8 cellular contexts compared by ENCODE assay signal in genomic region chr14:99792551-99793212, GRCh38. TPM values are rescaled to one million over a fixed set of nuclear protein-coding genes. Genes with fewer than 3 reads are reported as not detected.
A peak's percentile ranks its signal among the peaks of the same experiment; 100 is the strongest.
DNase-seq lines count a peak whose midpoint lies in the region; ATAC-seq and TF ChIP-seq lines count a peak whose summit lies in the region.

No MANE protein-coding gene starts in this region.

- TF ChIP-seq CTCF in gastroesophageal sphincter (IDR thresholded peaks at IDR 0.05) = no peak

- peak; percentile 6 for ATAC-seq in GM19397 (IDR thresholded peaks at IDR 0.05; ENCODE audit: unreplicated experiment)
- peak; percentile 32 for ATAC-seq in gastroesophageal sphincter
- no peak for ATAC-seq in GM19455 (IDR thresholded peaks at IDR 0.05; ENCODE audit: unreplicated experiment)
- ATAC-seq in HG03565 (IDR thresholded peaks at IDR 0.05; ENCODE audit: unreplicated experiment) = no peak

- H3K36me3 ChIP-seq in gastroesophageal sphincter = no peaks in the 10 kb centered on the region

- TF ChIP-seq EP300 in gastroesophageal sphincter (IDR thresholded peaks at IDR 0.05) = no peak

- DNase-seq in activated CD8-positive, alpha-beta memory T cell treated with anti-CD3 and anti-CD28 coated beads, Interleukin-2, amount 50 U/mL, for 48 hours = peak; percentile 58
- DNase-seq in pons (ENCODE audit: low spot score) (peak; percentile 38), NK-92 (lab: John Stamatoyannopoulos, UW; ENCODE audit: unreplicated experiment) (no peak), NCI-H345 treated with DMSO at 0.1 percent for 48 hours (lab: John Stamatoyannopoulos, UW; ENCODE audit: unreplicated experiment) (no peak)

- H3K4me1 ChIP-seq in gastroesophageal sphincter = peaks cover 5 to 88% (median 15%) of the 10 kb centered on the region in 3 donors

- no peaks in the 10 kb centered on the region for H3K27me3 ChIP-seq in gastroesophageal sphincter

- peak in 1 of 2 donors; percentile 40 for TF ChIP-seq POLR2A in gastroesophageal sphincter (IDR thresholded peaks at IDR 0.05)

- 20 to 61% methylated on average over 2 to 5 of the region's 65 CpGs for WGBS in gastroesophageal sphincter (ENCODE audit: low coverage in 1 of 2), 2 donors

- H3K27ac ChIP-seq in gastroesophageal sphincter = peak overlapping the region; percentile 87 to 97 (median 96)

- H3K9me3 ChIP-seq in gastroesophageal sphincter = no peaks in the 10 kb centered on the region

- H3K4me3 ChIP-seq in gastroesophageal sphincter = peak overlapping the region; percentile 47 to 71

RNA-seq across cellular contexts. Expression of gene EML1, which starts 0.5 kb away (rescaled TPM):
- total RNA-seq in gastroesophageal sphincter = 100 to 1,000 TPM; 121 to 206 (median 136) TPM

Comparison
In these comparisons a context has a peak if more than half of its experiments do, and no peak if none do; other contexts are left out.
1. ATAC-seq: peak in GM19397 (single experiment) and gastroesophageal sphincter (single experiment); none in GM19455 (single experiment) and HG03565 (single experiment).
2. DNase-seq: peak in activated CD8-positive, alpha-beta memory T cell treated with anti-CD3 and anti-CD28 coated beads, Interleukin-2, amount 50 U/mL, for 48 hours (single experiment) and pons (single experiment); none in NK-92 (single experiment) and NCI-H345 treated with DMSO at 0.1 percent for 48 hours (single experiment).